In genomic region chr12:38921025-38921677, GRCh38 we compare ENCODE assay signal across 9 cellular contexts. TPM values are rescaled to one million over a fixed set of nuclear protein-coding genes. Genes with fewer than 3 reads are reported as not detected.
DNase-seq lines count a peak whose midpoint lies in the region; ATAC-seq and TF ChIP-seq lines count a peak whose summit lies in the region.
"Had no signal": no experiment of that assay in that cellular context is flagged by ENCODE, and none has a peak within 500 bp of the region (broad histone marks: within the 10 kb centered on the region; RNA-seq: fewer than 3 reads in every experiment).

No MANE protein-coding gene starts in this region.

- POLR2A ChIA-PET in GM10248 (lab: Yijun Ruan, JAX) = no interaction called here
- POLR2A ChIA-PET in naive thymus-derived CD4-positive, alpha-beta T cell (lab: Charles Lee) = no interaction called here

- no peaks in the 10 kb centered on the region for H3K36me3 ChIP-seq in RWPE2 (ENCODE audit: low read depth)
- H3K36me3 ChIP-seq in colonic mucosa = no peaks in the 10 kb centered on the region
- H3K36me3 ChIP-seq in naive thymus-derived CD4-positive, alpha-beta T cell (ENCODE audit: control insufficient read depth in 2 of 3, insufficient read depth in 3 of 3, low read length in 3 of 3) = no peaks in the 10 kb centered on the region

- peak; percentile 53 for TF ChIP-seq CTCF in GM10248 (IDR thresholded peaks at IDR 0.05; ENCODE audit: control extremely low read depth, extremely low read depth, low read depth, missing control alignments)
- TF ChIP-seq CTCF in RWPE2 (IDR thresholded peaks at IDR 0.05; ENCODE audit: poor library complexity, severe bottlenecking) = peak; percentile 86
- peak; percentile 48 for TF ChIP-seq CTCF in colonic mucosa (IDR thresholded peaks at IDR 0.05)

- H3K4me3 ChIP-seq in RWPE2 (ENCODE audit: severe bottlenecking) = no peak overlapping the region
- H3K4me3 ChIP-seq in colonic mucosa = no peak overlapping the region
- H3K4me3 ChIP-seq in naive thymus-derived CD4-positive, alpha-beta T cell (ENCODE audit: low read length) = no peak overlapping the region

- DNase-seq in GM10248 (ENCODE audit: extremely low spot score) (peak; percentile 23), HT-29 (ENCODE audit: low spot score) (peak; percentile 84), RWPE2 (ENCODE audit: low spot score) (no peak), colonic mucosa (peak; percentile 50), immature natural killer cell (no peak)
- peak in 2 of 9 donors; percentile 3 to 5 for DNase-seq in naive thymus-derived CD4-positive, alpha-beta T cell

- intact Hi-C loops in colonic mucosa (cut with DNase I) = loop anchor here (5.0 kb wide), 2 partner anchors 181 to 351 kb away; no protein-coding TSS in a partner anchor
- intact Hi-C loops in naive thymus-derived CD4-positive, alpha-beta T cell (cut with micrococcal nuclease) = loop anchor here (1.0 to 5.0 kb wide), 2 partner anchors 181 to 182 kb away; no protein-coding TSS in a partner anchor

- H3K4me1 ChIP-seq in RWPE2 (ENCODE audit: insufficient read depth, poor library complexity, severe bottlenecking) (peaks cover 9% of the 10 kb centered on the region), colonic mucosa (no peaks in the 10 kb centered on the region)
- H3K4me1 ChIP-seq in naive thymus-derived CD4-positive, alpha-beta T cell (ENCODE audit: control insufficient read depth in 2 of 2, insufficient read depth in 2 of 2, low read length in 2 of 2) = no peaks in the 10 kb centered on the region

- H3K9me3 Mint-ChIP-seq in naive thymus-derived CD4-positive, alpha-beta T cell = no peaks in the 10 kb centered on the region
- no peaks in the 10 kb centered on the region for H3K9me3 Mint-ChIP-seq in immature natural killer cell

- H3K27me3 ChIP-seq in RWPE2 (ENCODE audit: insufficient read depth, poor library complexity, severe bottlenecking) (no peaks in the 10 kb centered on the region), colonic mucosa (no peaks in the 10 kb centered on the region)
- no peaks in the 10 kb centered on the region for H3K27me3 ChIP-seq in naive thymus-derived CD4-positive, alpha-beta T cell (ENCODE audit: control insufficient read depth in 2 of 2, insufficient read depth in 2 of 2, low read length in 2 of 2)

- H3K27ac ChIP-seq in RWPE2 (ENCODE audit: poor library complexity, severe bottlenecking) = no peak overlapping the region
- no peak overlapping the region for H3K27ac ChIP-seq in colonic mucosa
- H3K27ac ChIP-seq in naive thymus-derived CD4-positive, alpha-beta T cell (ENCODE audit: low read depth, low read length) = no peak overlapping the region

- peaks cover 0 to 18% (median 0%) of the 10 kb centered on the region in 5 donors for H3K27me3 Mint-ChIP-seq in naive thymus-derived CD4-positive, alpha-beta T cell
- peaks cover 0 to 2% (median 0%) of the 10 kb centered on the region in 3 donors for H3K27me3 Mint-ChIP-seq in immature natural killer cell (ENCODE audit: low read depth in 3 of 3)

- H3K9me3 ChIP-seq in RWPE2 (ENCODE audit: severe bottlenecking) (no peaks in the 10 kb centered on the region), colonic mucosa (no peaks in the 10 kb centered on the region)
- no peaks in the 10 kb centered on the region for H3K9me3 ChIP-seq in naive thymus-derived CD4-positive, alpha-beta T cell (ENCODE audit: control insufficient read depth in 2 of 3, low read length in 3 of 3)

- peak; percentile 95 for ATAC-seq in GM21526 (IDR thresholded peaks at IDR 0.05; ENCODE audit: low FRiP score, unreplicated experiment)
- ATAC-seq in RWPE2 (ENCODE audit: low read depth) = peak; percentile 84
- peak; percentile 65 for ATAC-seq in naive thymus-derived CD4-positive, alpha-beta T cell
- no peak for ATAC-seq in GM21825 (IDR thresholded peaks at IDR 0.05; ENCODE audit: unreplicated experiment)

- H3K4me3 Mint-ChIP-seq in naive thymus-derived CD4-positive, alpha-beta T cell = no peak overlapping the region
- H3K4me3 Mint-ChIP-seq in immature natural killer cell = no peak overlapping the region
- H3K4me3 Mint-ChIP-seq: activated naive CD8-positive, alpha-beta T cell had no signal

- no peaks in the 10 kb centered on the region for H3K36me3 Mint-ChIP-seq in naive thymus-derived CD4-positive, alpha-beta T cell
- no peaks in the 10 kb centered on the region for H3K36me3 Mint-ChIP-seq in immature natural killer cell
- H3K36me3 Mint-ChIP-seq: activated naive CD8-positive, alpha-beta T cell had no signal

- no peak overlapping the region for H3K9ac ChIP-seq in colonic mucosa (ENCODE audit: low read depth in 2 of 2, low read length in 2 of 2)

- CTCF ChIA-PET in GM10248 (lab: Yijun Ruan, JAX) = interaction anchor here (0.8 to 5.3 kb wide), 15 partner anchors 9 to 1071 kb away, joined by 3 to 44 read pairs (median 4); partner anchors contain the start of gene CPNE8
- CTCF ChIA-PET in naive thymus-derived CD4-positive, alpha-beta T cell (lab: Charles Lee) = no interaction called here

- no peaks in the 10 kb centered on the region for H3K4me1 Mint-ChIP-seq in naive thymus-derived CD4-positive, alpha-beta T cell
- no peaks in the 10 kb centered on the region for H3K4me1 Mint-ChIP-seq in immature natural killer cell

- no peak overlapping the region for H3K27ac Mint-ChIP-seq in naive thymus-derived CD4-positive, alpha-beta T cell
- H3K27ac Mint-ChIP-seq in immature natural killer cell = no peak overlapping the region
- H3K27ac Mint-ChIP-seq: activated naive CD8-positive, alpha-beta T cell had no signal

RNA-seq across cellular contexts. Expression of gene CPNE8, which starts 15.8 kb away (rescaled TPM):
- 2.6 and 5.8 TPM in 2 replicates for total RNA-seq in HT-29 (2014; rRNA removed; shearing (Covaris generic))
- 10 to 100 TPM; 11.7 to 33.3 TPM for total RNA-seq in colonic mucosa
- 1 to 10 TPM; 2.1 to 8.8 (median 2.9) TPM for total RNA-seq in naive thymus-derived CD4-positive, alpha-beta T cell
- 1 to 10 TPM in 1 of 2 donors, under 1 TPM in 1; 0.77 to 1.5 TPM for polyA plus RNA-seq in naive thymus-derived CD4-positive, alpha-beta T cell
- 1 to 10 TPM in 2 of 3 donors, under 1 TPM in 1; 0.76 to 5.2 (median 3.1) TPM for polyA plus RNA-seq in immature natural killer cell

Comparison
In these comparisons a context has a peak if more than half of its experiments do, and no peak if none do; other contexts are left out.
1. DNase-seq: peak in GM10248 (single experiment), HT-29 (single experiment) and colonic mucosa (single experiment); none in RWPE2 (single experiment) and immature natural killer cell (0 of 3).
2. Peak in every context shown above with its lines, with median percentiles within 50 percentile points of each other: CTCF ChIP-seq.